ENCODE assay signal across 19 cellular contexts in genomic region chr10:125722811-125723210, GRCh38. TPM values are rescaled to one million over a fixed set of nuclear protein-coding genes. Genes with fewer than 3 reads are reported as not detected.
DNase-seq lines count a peak whose midpoint lies in the region; ATAC-seq, FAIRE-seq and TF ChIP-seq lines count a peak whose summit lies in the region.
"Had no signal": no experiment of that assay in that cellular context is flagged by ENCODE, and none has a peak within 500 bp of the region (broad histone marks: within the 10 kb centered on the region; RNA-seq: fewer than 3 reads in every experiment).

No MANE protein-coding gene starts in this region.

- no peak for DNase-seq in activated CD8-positive, alpha-beta T cell treated with anti-CD3 and anti-CD28 coated beads for 36 hours
- no peak for DNase-seq in activated CD8-positive, alpha-beta T cell treated with anti-CD3 and anti-CD28 coated beads, Interleukin-2, amount 10 ng/mL, durations not matched to agents 7 days and 5 days
- no peak for DNase-seq in activated T-helper 1 cell treated with anti-CD3 and anti-CD28 coated beads, Interleukin-12 subunit alpha, Interleukin-12 subunit beta, Interleukin-2, Interleukin-4 antibody, amounts not matched to agents 30 ng/mL and 10 ng/mL and 1 ng/mL, durations not matched to agents 14 hours and 24 hours and 36 hours (ENCODE audit: low spot score)
- DNase-seq in occipital lobe (lab: John Stamatoyannopoulos, UW), result no peak
- DNase-seq: Caco-2; DMS153; GOT3; NCI-H1417 treated with DMSO at 0.1 percent for 48 hours; NCI-H1930; NCI-H446; NCI-H69; NK-92 treated with Interleukin-12 subunit alpha and Interleukin-12 subunit beta, amount 100 ng/mL, for 24 hours; OCI-M1; RPMI8226; SIG-M5 had no signal

- POLR2A ChIA-PET in activated CD8-positive, alpha-beta T cell treated with anti-CD3 and anti-CD28 coated beads for 36 hours (lab: Charles Lee), result no interaction called here
- POLR2A ChIA-PET in activated CD8-positive, alpha-beta T cell treated with anti-CD3 and anti-CD28 coated beads, Interleukin-2, amount 10 ng/mL, durations not matched to agents 7 days and 5 days (lab: Charles Lee), result interaction anchor here (0.6 to 0.9 kb wide), 2 partner anchors 8 to 17 kb away, joined by 3 read pairs; no protein-coding TSS in a partner anchor

- CTCF ChIA-PET in activated CD8-positive, alpha-beta T cell treated with anti-CD3 and anti-CD28 coated beads for 36 hours (lab: Charles Lee), result interaction anchor here (0.7 kb wide), 1 partner anchor 111 kb away, joined by 4 read pairs; no protein-coding TSS in a partner anchor
- CTCF ChIA-PET in activated CD8-positive, alpha-beta T cell treated with anti-CD3 and anti-CD28 coated beads, Interleukin-2, amount 10 ng/mL, durations not matched to agents 7 days and 5 days (lab: Charles Lee), result no interaction called here

- intact Hi-C loops in activated CD8-positive, alpha-beta T cell treated with anti-CD3 and anti-CD28 coated beads for 36 hours (cut with micrococcal nuclease), result no loop called here
- intact Hi-C loops in activated T-helper 1 cell treated with anti-CD3 and anti-CD28 coated beads, Interleukin-12 subunit alpha, Interleukin-12 subunit beta, Interleukin-2, Interleukin-4 antibody, amounts not matched to agents 30 ng/mL and 10 ng/mL and 1 ng/mL, durations not matched to agents 14 hours and 24 hours and 36 hours (cut with micrococcal nuclease), result loop anchor here (5.0 kb wide), 1 partner anchor 34 kb away; no protein-coding TSS in a partner anchor

- FAIRE-seq in G401.6 (lab: Jason Lieb, UNC), result peak; percentile 17
- FAIRE-seq: K562 had no signal

- no peaks in the 10 kb centered on the region for H3K27me3 Mint-ChIP-seq in activated CD8-positive, alpha-beta T cell treated with anti-CD3 and anti-CD28 coated beads for 36 hours
- H3K27me3 Mint-ChIP-seq in activated CD8-positive, alpha-beta T cell treated with anti-CD3 and anti-CD28 coated beads, Interleukin-2, amount 10 ng/mL, durations not matched to agents 7 days and 5 days (ENCODE audit: low read depth), result no peaks in the 10 kb centered on the region
- H3K27me3 Mint-ChIP-seq in activated T-helper 1 cell treated with anti-CD3 and anti-CD28 coated beads, Interleukin-12 subunit alpha, Interleukin-12 subunit beta, Interleukin-2, Interleukin-4 antibody, amounts not matched to agents 30 ng/mL and 10 ng/mL and 1 ng/mL, durations not matched to agents 14 hours and 24 hours and 36 hours (ENCODE audit: insufficient read depth), result no peaks in the 10 kb centered on the region
- no peaks in the 10 kb centered on the region for H3K27me3 Mint-ChIP-seq in nephron (ENCODE audit: low read depth)

- peaks cover 21% of the 10 kb centered on the region for H3K4me1 Mint-ChIP-seq in activated CD8-positive, alpha-beta T cell treated with anti-CD3 and anti-CD28 coated beads for 36 hours (ENCODE audit: low read depth)
- peaks cover 29% of the 10 kb centered on the region for H3K4me1 Mint-ChIP-seq in activated CD8-positive, alpha-beta T cell treated with anti-CD3 and anti-CD28 coated beads, Interleukin-2, amount 10 ng/mL, durations not matched to agents 7 days and 5 days (ENCODE audit: low read depth)
- H3K4me1 Mint-ChIP-seq in activated T-helper 1 cell treated with anti-CD3 and anti-CD28 coated beads, Interleukin-12 subunit alpha, Interleukin-12 subunit beta, Interleukin-2, Interleukin-4 antibody, amounts not matched to agents 30 ng/mL and 10 ng/mL and 1 ng/mL, durations not matched to agents 14 hours and 24 hours and 36 hours (ENCODE audit: low read depth), result peaks cover 21% of the 10 kb centered on the region
- H3K4me1 Mint-ChIP-seq in nephron, result peaks cover 8% of the 10 kb centered on the region

- no peak for TF ChIP-seq CTCF in activated CD8-positive, alpha-beta T cell treated with anti-CD3 and anti-CD28 coated beads for 36 hours (IDR thresholded peaks at IDR 0.05)
- TF ChIP-seq CTCF in nephron (IDR thresholded peaks at IDR 0.05; ENCODE audit: unreplicated experiment in 3 of 3), result no peak

- ATAC-seq in activated CD8-positive, alpha-beta T cell treated with anti-CD3 and anti-CD28 coated beads for 36 hours, result no peak
- ATAC-seq in activated CD8-positive, alpha-beta T cell treated with anti-CD3 and anti-CD28 coated beads, Interleukin-2, amount 10 ng/mL, durations not matched to agents 7 days and 5 days, result no peak
- no peak for ATAC-seq in GM21737 (IDR thresholded peaks at IDR 0.05; ENCODE audit: unreplicated experiment)
- ATAC-seq: K562 had no signal

- H3K36me3 Mint-ChIP-seq in activated CD8-positive, alpha-beta T cell treated with anti-CD3 and anti-CD28 coated beads for 36 hours (ENCODE audit: low read depth), result peaks cover 42% of the 10 kb centered on the region
- H3K36me3 Mint-ChIP-seq in activated CD8-positive, alpha-beta T cell treated with anti-CD3 and anti-CD28 coated beads, Interleukin-2, amount 10 ng/mL, durations not matched to agents 7 days and 5 days (ENCODE audit: low read depth), result peaks cover 53% of the 10 kb centered on the region
- peaks cover 49% of the 10 kb centered on the region for H3K36me3 Mint-ChIP-seq in activated T-helper 1 cell treated with anti-CD3 and anti-CD28 coated beads, Interleukin-12 subunit alpha, Interleukin-12 subunit beta, Interleukin-2, Interleukin-4 antibody, amounts not matched to agents 30 ng/mL and 10 ng/mL and 1 ng/mL, durations not matched to agents 14 hours and 24 hours and 36 hours (ENCODE audit: low read depth)
- peaks cover 60% of the 10 kb centered on the region for H3K36me3 Mint-ChIP-seq in nephron (ENCODE audit: low read depth)

- H3K27ac Mint-ChIP-seq in activated CD8-positive, alpha-beta T cell treated with anti-CD3 and anti-CD28 coated beads for 36 hours, result peak overlapping the region; percentile 56
- no peak overlapping the region for H3K27ac Mint-ChIP-seq in activated CD8-positive, alpha-beta T cell treated with anti-CD3 and anti-CD28 coated beads, Interleukin-2, amount 10 ng/mL, durations not matched to agents 7 days and 5 days
- peak overlapping the region; percentile 24 for H3K27ac Mint-ChIP-seq in activated T-helper 1 cell treated with anti-CD3 and anti-CD28 coated beads, Interleukin-12 subunit alpha, Interleukin-12 subunit beta, Interleukin-2, Interleukin-4 antibody, amounts not matched to agents 30 ng/mL and 10 ng/mL and 1 ng/mL, durations not matched to agents 14 hours and 24 hours and 36 hours
- no peak overlapping the region for H3K27ac Mint-ChIP-seq in nephron

- H3K9me3 Mint-ChIP-seq in activated CD8-positive, alpha-beta T cell treated with anti-CD3 and anti-CD28 coated beads for 36 hours, result no peaks in the 10 kb centered on the region
- no peaks in the 10 kb centered on the region for H3K9me3 Mint-ChIP-seq in activated CD8-positive, alpha-beta T cell treated with anti-CD3 and anti-CD28 coated beads, Interleukin-2, amount 10 ng/mL, durations not matched to agents 7 days and 5 days (ENCODE audit: insufficient read depth)
- no peaks in the 10 kb centered on the region for H3K9me3 Mint-ChIP-seq in activated T-helper 1 cell treated with anti-CD3 and anti-CD28 coated beads, Interleukin-12 subunit alpha, Interleukin-12 subunit beta, Interleukin-2, Interleukin-4 antibody, amounts not matched to agents 30 ng/mL and 10 ng/mL and 1 ng/mL, durations not matched to agents 14 hours and 24 hours and 36 hours
- H3K9me3 Mint-ChIP-seq in nephron, result peaks cover 5% of the 10 kb centered on the region

- H3K4me3 Mint-ChIP-seq in activated CD8-positive, alpha-beta T cell treated with anti-CD3 and anti-CD28 coated beads for 36 hours, result no peak overlapping the region
- no peak overlapping the region for H3K4me3 Mint-ChIP-seq in activated CD8-positive, alpha-beta T cell treated with anti-CD3 and anti-CD28 coated beads, Interleukin-2, amount 10 ng/mL, durations not matched to agents 7 days and 5 days
- no peak overlapping the region for H3K4me3 Mint-ChIP-seq in activated T-helper 1 cell treated with anti-CD3 and anti-CD28 coated beads, Interleukin-12 subunit alpha, Interleukin-12 subunit beta, Interleukin-2, Interleukin-4 antibody, amounts not matched to agents 30 ng/mL and 10 ng/mL and 1 ng/mL, durations not matched to agents 14 hours and 24 hours and 36 hours
- peak overlapping the region; percentile 4 to 61 (median 26) for H3K4me3 Mint-ChIP-seq in nephron

RNA-seq across cellular contexts. Expression of gene EDRF1, which starts 3.3 kb away (rescaled TPM):
- 10 to 100 TPM; 26.3 to 26.4 TPM for total RNA-seq in activated CD8-positive, alpha-beta T cell treated with anti-CD3 and anti-CD28 coated beads for 36 hours
- total RNA-seq in activated CD8-positive, alpha-beta T cell treated with anti-CD3 and anti-CD28 coated beads, Interleukin-2, amount 10 ng/mL, durations not matched to agents 7 days and 5 days, result 10 to 100 TPM; 33.7 to 34.1 TPM
- total RNA-seq in activated T-helper 1 cell treated with anti-CD3 and anti-CD28 coated beads, Interleukin-12 subunit alpha, Interleukin-12 subunit beta, Interleukin-2, Interleukin-4 antibody, amounts not matched to agents 30 ng/mL and 10 ng/mL and 1 ng/mL, durations not matched to agents 14 hours and 24 hours and 36 hours, result 43.4 and 43.9 TPM in 2 replicates
- 51.9 TPM for total RNA-seq in occipital lobe

RNA-seq across cellular contexts. Expression of gene TEX36, which starts 39.8 kb away (rescaled TPM):
- total RNA-seq in activated CD8-positive, alpha-beta T cell treated with anti-CD3 and anti-CD28 coated beads for 36 hours, result not detected
- total RNA-seq in activated CD8-positive, alpha-beta T cell treated with anti-CD3 and anti-CD28 coated beads, Interleukin-2, amount 10 ng/mL, durations not matched to agents 7 days and 5 days, result not detected
- not detected in 2 replicates for total RNA-seq in activated T-helper 1 cell treated with anti-CD3 and anti-CD28 coated beads, Interleukin-12 subunit alpha, Interleukin-12 subunit beta, Interleukin-2, Interleukin-4 antibody, amounts not matched to agents 30 ng/mL and 10 ng/mL and 1 ng/mL, durations not matched to agents 14 hours and 24 hours and 36 hours
- total RNA-seq in occipital lobe, result not detected
- total RNA-seq: Caco-2, K562 had no signal

RNA-seq across cellular contexts. Expression of gene MMP21, which starts 52.8 kb away (rescaled TPM):
- total RNA-seq in activated CD8-positive, alpha-beta T cell treated with anti-CD3 and anti-CD28 coated beads for 36 hours, result not detected
- not detected for total RNA-seq in activated CD8-positive, alpha-beta T cell treated with anti-CD3 and anti-CD28 coated beads, Interleukin-2, amount 10 ng/mL, durations not matched to agents 7 days and 5 days
- not detected in 2 replicates for total RNA-seq in activated T-helper 1 cell treated with anti-CD3 and anti-CD28 coated beads, Interleukin-12 subunit alpha, Interleukin-12 subunit beta, Interleukin-2, Interleukin-4 antibody, amounts not matched to agents 30 ng/mL and 10 ng/mL and 1 ng/mL, durations not matched to agents 14 hours and 24 hours and 36 hours
- total RNA-seq in occipital lobe, result not detected
- total RNA-seq: Caco-2, K562 had no signal

Comparison
In these comparisons a context has a peak if more than half of its experiments do, and no peak if none do; other contexts are left out.
1. H3K27ac Mint-ChIP-seq: peak in activated CD8-positive, alpha-beta T cell treated with anti-CD3 and anti-CD28 coated beads for 36 hours (single experiment) and activated T-helper 1 cell treated with anti-CD3 and anti-CD28 coated beads, Interleukin-12 subunit alpha, Interleukin-12 subunit beta, Interleukin-2, Interleukin-4 antibody, amounts not matched to agents 30 ng/mL and 10 ng/mL and 1 ng/mL, durations not matched to agents 14 hours and 24 hours and 36 hours (single experiment); none in activated CD8-positive, alpha-beta T cell treated with anti-CD3 and anti-CD28 coated beads, Interleukin-2, amount 10 ng/mL, durations not matched to agents 7 days and 5 days (single experiment) and nephron (0 of 3).
2. H3K4me3 Mint-ChIP-seq: peak in nephron (3 of 3); none in activated CD8-positive, alpha-beta T cell treated with anti-CD3 and anti-CD28 coated beads for 36 hours (single experiment), activated CD8-positive, alpha-beta T cell treated with anti-CD3 and anti-CD28 coated beads, Interleukin-2, amount 10 ng/mL, durations not matched to agents 7 days and 5 days (single experiment) and activated T-helper 1 cell treated with anti-CD3 and anti-CD28 coated beads, Interleukin-12 subunit alpha, Interleukin-12 subunit beta, Interleukin-2, Interleukin-4 antibody, amounts not matched to agents 30 ng/mL and 10 ng/mL and 1 ng/mL, durations not matched to agents 14 hours and 24 hours and 36 hours (single experiment).